1 cellular context compared by ENCODE assay signal in genomic region chr17:33560165-33560564, GRCh38.
TF ChIP-seq lines count a peak whose summit lies in the region.

No MANE protein-coding gene starts in this region.

TF ChIP-seq in GM12878, 131 proteins besides CTCF, POLR2A, EP300 and RAD21:
- TF ChIP-seq NR2F1 (conservative IDR thresholded peaks at IDR 0.05) (no peak), E2F8 (IDR thresholded peaks at IDR 0.05; ENCODE audit: low read depth, partially characterized antibody) (no peak), EGR1 (IDR thresholded peaks at IDR 0.05; ENCODE audit: borderline replicate concordance in 1 of 2, low read depth in 2 of 2, low read length in 2 of 2) (no peak), MEF2A (IDR thresholded peaks at IDR 0.05; ENCODE audit: insufficient read depth, low read depth, low read length) (no peak), ETV6 (conservative IDR thresholded peaks at IDR 0.05 in 1 of 2, IDR thresholded peaks at IDR 0.05 in 1 of 2; ENCODE audit: borderline replicate concordance in 1 of 2, low read depth in 1 of 2) (no peak), SREBF1 (IDR thresholded peaks at IDR 0.05; ENCODE audit: low read length) (no peak), IRF4 (IDR thresholded peaks at IDR 0.05; ENCODE audit: low read depth, low read length) (no peak), IRF3 (IDR thresholded peaks at IDR 0.05) (no peak), RUNX3 (IDR thresholded peaks at IDR 0.05; ENCODE audit: low read length) (no peak), MYB (IDR thresholded peaks at IDR 0.05; ENCODE audit: borderline replicate concordance, low read depth, low read length) (no peak), CHD4 (IDR thresholded peaks at IDR 0.05) (no peak)
